In the genomic region with DNA sequence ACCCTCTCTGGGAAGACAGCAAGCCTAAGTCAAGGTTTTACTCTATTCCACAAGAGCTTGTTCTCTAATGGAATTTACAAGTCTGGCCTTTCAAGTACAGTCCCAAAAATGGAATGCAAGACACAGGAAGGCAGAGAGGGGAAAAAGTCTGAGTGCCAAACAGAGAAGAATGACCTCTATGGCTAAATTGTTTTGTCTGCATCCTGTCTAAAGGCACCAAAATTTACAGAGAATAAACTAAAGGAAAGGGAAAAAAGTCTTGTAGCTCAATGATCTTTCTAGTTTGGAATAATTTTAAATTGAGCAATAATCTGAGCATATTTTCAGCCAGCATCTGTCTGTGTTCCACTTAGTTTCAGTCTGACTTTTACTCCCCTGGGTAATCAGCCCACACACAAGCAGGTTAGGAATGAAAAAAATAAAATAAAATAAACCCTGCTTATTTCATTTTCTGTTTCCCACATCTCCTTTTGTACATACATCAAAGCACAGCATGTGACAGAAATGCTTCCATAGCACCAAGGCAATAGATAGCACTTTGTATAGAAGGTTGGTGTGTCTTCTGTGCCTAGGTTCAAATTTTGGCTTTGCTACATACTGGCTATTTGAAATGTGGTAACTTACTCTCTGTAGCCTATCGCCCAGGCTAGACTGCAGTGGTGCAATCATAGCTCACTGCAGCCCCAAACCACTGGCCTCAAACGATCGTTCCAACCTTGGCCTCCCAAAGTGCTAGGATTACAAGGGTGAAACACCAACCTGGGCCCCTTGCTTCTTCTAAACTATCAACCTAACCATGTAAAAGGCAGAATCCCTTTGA, we compare ENCODE assay signal across 8 cellular contexts.
DNase-seq lines count a peak whose midpoint lies in the region; ATAC-seq, FAIRE-seq and TF ChIP-seq lines count a peak whose summit lies in the region.
"Had no signal": no experiment of that assay in that cellular context is flagged by ENCODE, and none has a peak within 500 bp of the region (broad histone marks: within the 10 kb centered on the region; RNA-seq: fewer than 3 reads in every experiment).

No MANE protein-coding gene starts in this region.

- no peak for TF ChIP-seq POLR2A in heart left ventricle (IDR thresholded peaks at IDR 0.05)

- no peaks in the 10 kb centered on the region for H3K9me3 ChIP-seq in heart left ventricle

- H3K27me3 ChIP-seq in heart left ventricle: no peaks in the 10 kb centered on the region

- CTCF ChIA-PET in MCF 10A (lab: Yijun Ruan, JAX): no interaction called here

- peak; percentile 30 for FAIRE-seq in urothelium cell line (lab: Jason Lieb, UNC)

- no peaks in the 10 kb centered on the region for H3K36me3 ChIP-seq in heart left ventricle

- POLR2A ChIA-PET in MCF 10A (lab: Yijun Ruan, JAX): no interaction called here

- 51 to 61% (median 56%) methylated on average over 3 of the region's 3 CpGs for WGBS in heart left ventricle, 4 donors

- H3K27me3 Mint-ChIP-seq in MCF 10A (ENCODE audit: insufficient read depth, unreplicated experiment): no peaks in the 10 kb centered on the region
- H3K27me3 Mint-ChIP-seq: naive B cell had no signal

- DNase-seq in heart left ventricle (peak in 2 of 5 donors; percentile 36 to 57), urothelium cell line (ENCODE audit: low spot score) (no peak), MCF 10A (ENCODE audit: unreplicated experiment) (no peak)
- DNase-seq in stimulated activated CD4-positive, alpha-beta T cell treated with anti-CD3 and anti-CD28 coated beads, Interleukin-12 subunit alpha, Interleukin-12 subunit beta, amount 100 ng/mL, for 4 hours: no peak
- DNase-seq: naive B cell had no signal

- no TSS peak for BruUV-seq in MCF 10A (replicated peaks; lab: Mats Ljungman, UMichigan)

- H3K4me3 Mint-ChIP-seq in MCF 10A (ENCODE audit: unreplicated experiment): no peak overlapping the region
- H3K4me3 Mint-ChIP-seq: naive B cell had no signal

- H3K9me3 Mint-ChIP-seq in MCF 10A (ENCODE audit: unreplicated experiment): no peaks in the 10 kb centered on the region
- H3K9me3 Mint-ChIP-seq: naive B cell had no signal

- H3K27ac Mint-ChIP-seq in MCF 10A (ENCODE audit: low read depth, unreplicated experiment): no peak overlapping the region

- H3K36me3 Mint-ChIP-seq in MCF 10A (ENCODE audit: insufficient read depth, unreplicated experiment): no peaks in the 10 kb centered on the region
- H3K36me3 Mint-ChIP-seq: naive B cell had no signal

- peak overlapping the region; percentile 48 to 83 (median 62) for H3K27ac ChIP-seq in heart left ventricle

- no peak for TF ChIP-seq CTCF in heart left ventricle (IDR thresholded peaks at IDR 0.05)
- no peak for TF ChIP-seq CTCF in MCF 10A (IDR thresholded peaks at IDR 0.05; ENCODE audit: unreplicated experiment)

- H3K4me1 Mint-ChIP-seq in MCF 10A (ENCODE audit: insufficient read depth, unreplicated experiment): peaks cover 6% of the 10 kb centered on the region
- H3K4me1 Mint-ChIP-seq: naive B cell had no signal

- no peak overlapping the region for H3K4me3 ChIP-seq in heart left ventricle

- intact Hi-C loops in heart left ventricle (cut with DNase I) (no loop called here), MCF 10A (cut with micrococcal nuclease) (no loop called here)

- ATAC-seq in GM19467 (IDR thresholded peaks at IDR 0.05; ENCODE audit: unreplicated experiment) (peak; percentile 50), HG03565 (IDR thresholded peaks at IDR 0.05; ENCODE audit: unreplicated experiment) (peak; percentile 73), heart left ventricle (peak; percentile 17 to 80 (median 67)), GM21423 (IDR thresholded peaks at IDR 0.05; ENCODE audit: unreplicated experiment) (no peak)

- H3K4me1 ChIP-seq in heart left ventricle: peaks cover 4 to 70% (median 56%) of the 10 kb centered on the region in 12 donors
